In the genomic region with DNA sequence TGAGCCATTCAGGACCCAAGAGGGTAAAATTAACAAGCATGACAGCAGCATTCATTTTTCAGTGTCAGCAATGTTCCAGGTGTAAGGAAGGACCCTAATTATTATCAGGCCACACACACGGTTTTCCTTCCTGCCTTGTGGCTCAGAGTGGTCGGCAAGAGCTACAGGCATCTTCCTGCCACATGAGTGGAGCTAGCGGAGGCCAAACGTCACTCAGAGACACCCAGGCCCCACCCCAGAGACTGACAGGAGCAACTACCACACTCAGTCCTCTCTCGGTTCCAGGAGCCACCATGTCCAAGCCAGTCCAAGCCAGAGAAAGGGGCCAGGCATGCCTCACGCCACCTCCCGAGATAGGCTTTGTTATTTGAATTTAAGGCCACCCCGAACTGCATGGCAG, we compare ENCODE assay signal across 9 cellular contexts.
DNase-seq lines count a peak whose midpoint lies in the region; ATAC-seq and TF ChIP-seq lines count a peak whose summit lies in the region.
"Had no signal": no experiment of that assay in that cellular context is flagged by ENCODE, and none has a peak within 500 bp of the region (broad histone marks: within the 10 kb centered on the region; RNA-seq: fewer than 3 reads in every experiment).

No MANE protein-coding gene starts in this region.

- DNase-seq in Peyer's patch (peak in 2 of 3 donors; percentile 21 to 59), caudate nucleus (lab: John Stamatoyannopoulos, UW) (peak in 6 of 61 donors; percentile 6 to 21 (median 19)), lung (ENCODE audit: low spot score) (no peak), tibial artery (peak; percentile 43 to 77), activated T-cell treated with anti-CD3 and anti-CD28 coated beads for 4 hours (no peak), A673 (ENCODE audit: low spot score) (no peak), inferior parietal cortex (ENCODE audit: extremely low spot score) (no peak)
- DNase-seq: activated T-cell treated with anti-CD3 and anti-CD28 coated beads, Interleukin-2, amount 50 U/mL, for 72 hours; GF-D8 had no signal

- H3K36me3 ChIP-seq in Peyer's patch, result no peaks in the 10 kb centered on the region
- H3K36me3 ChIP-seq in lung (ENCODE audit: control insufficient read depth in 2 of 2, insufficient read depth in 2 of 2, low read length in 2 of 2), result no peaks in the 10 kb centered on the region
- no peaks in the 10 kb centered on the region for H3K36me3 ChIP-seq in tibial artery
- H3K36me3 ChIP-seq in A673 (ENCODE audit: insufficient read depth, low read length, poor library complexity, severe bottlenecking), result no peaks in the 10 kb centered on the region

- ATAC-seq in lung (ENCODE audit: insufficient read depth, low FRiP score), result no peak

- WGBS in lung, 2 donors, result 25 to 38% methylated on average over 8 of the region's 8 CpGs

- CTCF ChIA-PET in A673 (lab: Charles Lee), result no interaction called here

- TF ChIP-seq POLR2A in Peyer's patch (IDR thresholded peaks at IDR 0.05), result no peak

- no peaks in the 10 kb centered on the region for H3K9me3 ChIP-seq in Peyer's patch
- no peaks in the 10 kb centered on the region for H3K9me3 ChIP-seq in lung (ENCODE audit: control insufficient read depth in 2 of 2, insufficient read depth in 1 of 2, low read length in 1 of 2)
- H3K9me3 ChIP-seq in tibial artery, result no peaks in the 10 kb centered on the region
- H3K9me3 ChIP-seq in A673 (ENCODE audit: low read depth, low read length, poor library complexity, severe bottlenecking), result no peaks in the 10 kb centered on the region

- peaks cover 0 to 12% (median 0%) of the 10 kb centered on the region in 4 donors for H3K4me1 ChIP-seq in Peyer's patch
- H3K4me1 ChIP-seq in lung (ENCODE audit: control insufficient read depth in 2 of 2, insufficient read depth in 2 of 2, low read length in 2 of 2), result peaks cover 0 to 7% of the 10 kb centered on the region in 2 donors
- H3K4me1 ChIP-seq in tibial artery, result peaks cover 0 to 36% (median 24%) of the 10 kb centered on the region in 4 donors
- peaks cover 8% of the 10 kb centered on the region for H3K4me1 ChIP-seq in A673 (ENCODE audit: insufficient read depth, low read length, poor library complexity, severe bottlenecking)

- no TSS peak for BruUV-seq in A673 (replicated peaks; lab: Mats Ljungman, UMichigan)

- peak overlapping the region in 3 of 4 donors; percentile 19 to 40 (median 31) for H3K27ac ChIP-seq in Peyer's patch
- H3K27ac ChIP-seq in caudate nucleus (ENCODE audit: low read depth, low read length), result peak overlapping the region; percentile 87
- peak overlapping the region; percentile 2 to 76 for H3K27ac ChIP-seq in lung (ENCODE audit: low read depth in 1 of 2, low read length in 1 of 2)
- H3K27ac ChIP-seq in tibial artery, result peak overlapping the region; percentile 74 to 82
- no peak overlapping the region for H3K27ac ChIP-seq in A673 (ENCODE audit: low read depth, low read length, poor library complexity, severe bottlenecking)

- no peak overlapping the region for H3K4me3 ChIP-seq in Peyer's patch
- H3K4me3 ChIP-seq in lung, result no peak overlapping the region
- H3K4me3 ChIP-seq in tibial artery, result no peak overlapping the region
- H3K4me3 ChIP-seq in A673 (ENCODE audit: low read depth, low read length, poor library complexity, severe bottlenecking), result no peak overlapping the region

- intact Hi-C loops in tibial artery (cut with DNase I; ENCODE audit: low total_unique reads) (no loop called here), A673 (cut with micrococcal nuclease; ENCODE audit: unreplicated experiment) (no loop called here)

- no peak for TF ChIP-seq CTCF in Peyer's patch (IDR thresholded peaks at IDR 0.05)
- TF ChIP-seq CTCF in lung (IDR thresholded peaks at IDR 0.05; ENCODE audit: control extremely low read depth, extremely low read depth), result no peak
- TF ChIP-seq CTCF in tibial artery (IDR thresholded peaks at IDR 0.05), result no peak
- TF ChIP-seq CTCF in A673 (conservative IDR thresholded peaks at IDR 0.05; ENCODE audit: low read depth, low read length), result no peak

- POLR2A ChIA-PET in A673 (lab: Charles Lee; ENCODE audit: low non-redundant PET), result no interaction called here

- H3K27me3 ChIP-seq in Peyer's patch, result no peaks in the 10 kb centered on the region
- no peaks in the 10 kb centered on the region for H3K27me3 ChIP-seq in lung (ENCODE audit: control insufficient read depth, insufficient read depth)
- H3K27me3 ChIP-seq in tibial artery, result no peaks in the 10 kb centered on the region
- H3K27me3 ChIP-seq in A673 (replicated peaks; ENCODE audit: insufficient read depth, low read depth, low read length, poor library complexity), result peaks cover 28% of the 10 kb centered on the region

Comparison
In these comparisons a context has a peak if more than half of its experiments do, and no peak if none do; other contexts are left out.
1. DNase-seq: peak in Peyer's patch (2 of 3) and tibial artery (2 of 2); none in lung (single experiment), activated T-cell treated with anti-CD3 and anti-CD28 coated beads for 4 hours (single experiment), A673 (single experiment) and inferior parietal cortex (single experiment).